In genomic region chr5:82911902-82912301, GRCh38 we compare ENCODE assay signal across 22 cellular contexts.
DNase-seq lines count a peak whose midpoint lies in the region; ATAC-seq, FAIRE-seq and TF ChIP-seq lines count a peak whose summit lies in the region.
"Had no signal": no experiment of that assay in that cellular context is flagged by ENCODE, and none has a peak within 500 bp of the region (broad histone marks: within the 10 kb centered on the region; RNA-seq: fewer than 3 reads in every experiment).

No MANE protein-coding gene starts in this region.

- ATAC-seq in left ventricle myocardium superior (peak; percentile 27), HG03571 (IDR thresholded peaks at IDR 0.05; ENCODE audit: unreplicated experiment) (no peak)
- ATAC-seq in stimulated activated naive CD8-positive, alpha-beta T cell treated with anti-CD3 and anti-CD28 coated beads, Interleukin-15, amount 100 ng/mL, for 72 hours, result peak; percentile 76
- ATAC-seq in effector memory CD8-positive, alpha-beta T cell (replicated peaks), result no peak
- ATAC-seq: left lobe of liver had no signal

- no peak overlapping the region for H3K4me3 ChIP-seq in bronchial epithelial cell (ENCODE audit: low read depth, low read length)
- H3K4me3 ChIP-seq: prostate gland had no signal

- H3K4me3 Mint-ChIP-seq in stimulated activated naive CD8-positive, alpha-beta T cell treated with anti-CD3 and anti-CD28 coated beads, Interleukin-15, amount 100 ng/mL, for 72 hours, result peak overlapping the region in 1 of 2 donors; percentile 11
- H3K4me3 Mint-ChIP-seq in effector memory CD8-positive, alpha-beta T cell, result no peak overlapping the region
- H3K4me3 Mint-ChIP-seq: activated naive CD8-positive, alpha-beta T cell; CD8-positive, alpha-beta memory T cell; endodermal cell had no signal

- intact Hi-C loops in left ventricle myocardium superior (cut with micrococcal nuclease), result no loop called here
- intact Hi-C loops in cardiac septum (cut with DNase I), result no loop called here

- no peak for TF ChIP-seq CTCF in bronchial epithelial cell (IDR thresholded peaks at IDR 0.05; ENCODE audit: insufficient read depth, low read length, severe bottlenecking)

- DNase-seq in left ventricle myocardium superior, result no peak
- no peak for DNase-seq in cardiac septum (ENCODE audit: low spot score)
- peak; percentile 47 for DNase-seq in LHCN-M2 (ENCODE audit: low read depth)
- no peak for DNase-seq in bronchial epithelial cell (ENCODE audit: low read depth)
- DNase-seq in stimulated activated naive CD8-positive, alpha-beta T cell treated with anti-CD3 and anti-CD28 coated beads, Interleukin-15, amount 100 ng/mL, for 72 hours, result no peak
- no peak for DNase-seq in effector memory CD8-positive, alpha-beta T cell
- no peak for DNase-seq in dermis blood vessel endothelial cell
- DNase-seq: activated T-cell treated with anti-CD3 and anti-CD28 coated beads, Interleukin-2, amount 50 U/mL, for 1 hour; CD8-positive, alpha-beta memory T cell; DMS79; endodermal cell; head of caudate nucleus; NCI-H1105 treated with DMSO at 0.1 percent for 48 hours; OCI-M1; SHP77 treated with DMSO at 0.1 percent for 48 hours; stimulated activated CD4-positive, alpha-beta T cell treated with anti-CD3 and anti-CD28 coated beads, Interleukin-4, amount 100 ng/mL, for 1 hour had no signal

- H3K36me3 ChIP-seq in bronchial epithelial cell (ENCODE audit: control insufficient read depth, insufficient read depth, low read length), result no peaks in the 10 kb centered on the region
- H3K36me3 ChIP-seq: prostate gland had no signal

- peaks cover 15% of the 10 kb centered on the region for H3K4me1 Mint-ChIP-seq in stimulated activated naive CD8-positive, alpha-beta T cell treated with anti-CD3 and anti-CD28 coated beads, Interleukin-15, amount 100 ng/mL, for 72 hours
- H3K4me1 Mint-ChIP-seq in effector memory CD8-positive, alpha-beta T cell (ENCODE audit: low read depth in 2 of 2), result no peaks in the 10 kb centered on the region
- H3K4me1 Mint-ChIP-seq: endodermal cell had no signal

- FAIRE-seq in bronchial epithelial cell (lab: Jason Lieb, UNC), result peak; percentile 72
- FAIRE-seq: colon, small intestine had no signal

- H3K27me3 ChIP-seq in bronchial epithelial cell (ENCODE audit: control insufficient read depth, insufficient read depth, low read length), result no peaks in the 10 kb centered on the region

- peaks cover 8 to 35% of the 10 kb centered on the region in 2 donors for H3K9me3 Mint-ChIP-seq in stimulated activated naive CD8-positive, alpha-beta T cell treated with anti-CD3 and anti-CD28 coated beads, Interleukin-15, amount 100 ng/mL, for 72 hours
- peaks cover 8 to 10% of the 10 kb centered on the region in 2 donors for H3K9me3 Mint-ChIP-seq in effector memory CD8-positive, alpha-beta T cell

- H3K36me3 Mint-ChIP-seq in effector memory CD8-positive, alpha-beta T cell (ENCODE audit: insufficient read depth), result no peaks in the 10 kb centered on the region

- peaks cover 20% of the 10 kb centered on the region for H3K27me3 Mint-ChIP-seq in stimulated activated naive CD8-positive, alpha-beta T cell treated with anti-CD3 and anti-CD28 coated beads, Interleukin-15, amount 100 ng/mL, for 72 hours
- H3K27me3 Mint-ChIP-seq in effector memory CD8-positive, alpha-beta T cell, result no peaks in the 10 kb centered on the region

- H3K27ac Mint-ChIP-seq in stimulated activated naive CD8-positive, alpha-beta T cell treated with anti-CD3 and anti-CD28 coated beads, Interleukin-15, amount 100 ng/mL, for 72 hours, result no peak overlapping the region
- H3K27ac Mint-ChIP-seq in effector memory CD8-positive, alpha-beta T cell, result no peak overlapping the region
- H3K27ac Mint-ChIP-seq: activated naive CD8-positive, alpha-beta T cell; CD8-positive, alpha-beta memory T cell; endodermal cell had no signal

Comparison
In these comparisons a context has a peak if more than half of its experiments do, and no peak if none do; other contexts are left out.
1. ATAC-seq: peak in left ventricle myocardium superior (single experiment) and stimulated activated naive CD8-positive, alpha-beta T cell treated with anti-CD3 and anti-CD28 coated beads, Interleukin-15, amount 100 ng/mL, for 72 hours (single experiment); none in effector memory CD8-positive, alpha-beta T cell (single experiment) and HG03571 (single experiment).